Comparison of ENCODE assay signal across 1 cellular context in genomic region chr17:34997355-34997862, GRCh38.
TF ChIP-seq lines count a peak whose summit lies in the region.

No MANE protein-coding gene starts in this region.

TF ChIP-seq in IMR-90, 13 proteins besides CTCF, POLR2A, EP300 and RAD21 (continued from another document):
- TF ChIP-seq USF2 (IDR thresholded peaks at IDR 0.05; ENCODE audit: low read depth, low read length) (no peak), BHLHE40 (IDR thresholded peaks at IDR 0.05; ENCODE audit: low read depth, low read length) (no peak), SMC3 (IDR thresholded peaks at IDR 0.05; ENCODE audit: low read depth, low read length) (no peak), MAZ (IDR thresholded peaks at IDR 0.05; ENCODE audit: borderline replicate concordance, low read depth, low read length) (no peak), RFX5 (IDR thresholded peaks at IDR 0.05; ENCODE audit: low read depth, low read length) (no peak), RCOR1 (IDR thresholded peaks at IDR 0.05; ENCODE audit: insufficient replicate concordance, low read length) (no peak), NFE2L2 (IDR thresholded peaks at IDR 0.05; ENCODE audit: low read depth, low read length) (no peak), CHD1 (IDR thresholded peaks at IDR 0.05; ENCODE audit: low read depth, low read length) (no peak), CEBPB (IDR thresholded peaks at IDR 0.05; ENCODE audit: low read depth, low read length) (no peak)
TF ChIP-seq in IMR-90: peak in this region for 0.
